ENCODE assay signal across 18 cellular contexts in genomic region chr7:158121441-158122045, GRCh38.
A peak's percentile ranks its signal among the peaks of the same experiment; 100 is the strongest.
DNase-seq lines count a peak whose midpoint lies in the region; TF ChIP-seq lines count a peak whose summit lies in the region.
"Had no signal": no experiment of that assay in that cellular context is flagged by ENCODE, and none has a peak within 500 bp of the region (broad histone marks: within the 10 kb centered on the region; RNA-seq: fewer than 3 reads in every experiment).

No MANE protein-coding gene starts in this region.

- H3K4me1 ChIP-seq in osteoblast (ENCODE audit: insufficient read depth, low read length) (no peaks in the 10 kb centered on the region), spleen (no peaks in the 10 kb centered on the region), SK-N-SH (ENCODE audit: control insufficient read depth in 1 of 2, insufficient read depth in 2 of 2, low read depth in 1 of 2, low read length in 1 of 2) (no peaks in the 10 kb centered on the region)
- H3K4me1 ChIP-seq: BE2C had no signal

- CTCF ChIA-PET in SK-N-SH (lab: Yijun Ruan, JAX): no interaction called here
- CTCF ChIA-PET in activated naive CD4-positive, alpha-beta T cell treated with anti-CD3 and anti-CD28 coated beads, Interleukin-2, amount 10 ng/mL, durations not matched to agents 7 days and 5 days (lab: Charles Lee): no interaction called here

- no peak for TF ChIP-seq RAD21 in SK-N-SH (IDR thresholded peaks at IDR 0.05; ENCODE audit: low read length)

- POLR2A ChIA-PET in SK-N-SH (lab: Yijun Ruan, JAX): no interaction called here

- WGBS in spleen, 5 donors: 72 to 79% (median 76%) methylated on average over 8 to 11 of the region's 11 CpGs
- WGBS in SK-N-SH (ENCODE audit: low lambda C conversion rate): 23% methylated on average over 11 of the region's 11 CpGs

- no peak overlapping the region for H3K4me3 Mint-ChIP-seq in activated naive CD4-positive, alpha-beta T cell treated with anti-CD3 and anti-CD28 coated beads, Interleukin-2, amount 10 ng/mL, durations not matched to agents 7 days and 5 days
- H3K4me3 Mint-ChIP-seq: CD4-positive, CD25-positive, alpha-beta regulatory T cell; CD8-positive, alpha-beta memory T cell; H9 had no signal

- no peak for TF ChIP-seq POLR2A in spleen (IDR thresholded peaks at IDR 0.05)

- H2AFZ ChIP-seq in osteoblast (ENCODE audit: low read length): no peak overlapping the region
- H2AFZ ChIP-seq in SK-N-SH (ENCODE audit: low read depth): no peak overlapping the region

- H3K36me3 ChIP-seq in osteoblast (ENCODE audit: insufficient read depth, low read length) (no peaks in the 10 kb centered on the region), spleen (no peaks in the 10 kb centered on the region), SK-N-SH (replicated peaks in 1 of 2; ENCODE audit: control insufficient read depth in 1 of 2, insufficient read depth in 2 of 2, low read length in 1 of 2) (no peaks in the 10 kb centered on the region)
- H3K36me3 ChIP-seq: BE2C had no signal

- H3K27me3 Mint-ChIP-seq in activated naive CD4-positive, alpha-beta T cell treated with anti-CD3 and anti-CD28 coated beads, Interleukin-2, amount 10 ng/mL, durations not matched to agents 7 days and 5 days: no peaks in the 10 kb centered on the region
- H3K27me3 Mint-ChIP-seq: CD4-positive, CD25-positive, alpha-beta regulatory T cell had no signal

- H3K9ac ChIP-seq in SK-N-SH: no peak overlapping the region

- H3F3A ChIP-seq in SK-N-SH (replicated peaks; ENCODE audit: insufficient read depth): no peaks in the 10 kb centered on the region

- H3K27me3 ChIP-seq in osteoblast (ENCODE audit: insufficient read depth, low read length) (no peaks in the 10 kb centered on the region), spleen (replicated peaks in 1 of 7) (no peaks in the 10 kb centered on the region), SK-N-SH (ENCODE audit: insufficient read depth) (no peaks in the 10 kb centered on the region)
- H3K27me3 ChIP-seq: BE2C had no signal

- peaks cover 48% of the 10 kb centered on the region for H3K9me3 Mint-ChIP-seq in activated naive CD4-positive, alpha-beta T cell treated with anti-CD3 and anti-CD28 coated beads, Interleukin-2, amount 10 ng/mL, durations not matched to agents 7 days and 5 days

- no peak overlapping the region for H3K27ac Mint-ChIP-seq in activated naive CD4-positive, alpha-beta T cell treated with anti-CD3 and anti-CD28 coated beads, Interleukin-2, amount 10 ng/mL, durations not matched to agents 7 days and 5 days
- H3K27ac Mint-ChIP-seq: CD4-positive, CD25-positive, alpha-beta regulatory T cell; CD8-positive, alpha-beta memory T cell; H9 had no signal

- H3K4me3 ChIP-seq in iPS-18c (ENCODE audit: insufficient read depth, low read depth, low read length) (peak overlapping the region; percentile 15; the same call in 1 of the 2 replicates), osteoblast (ENCODE audit: insufficient read depth, low read length) (no peak overlapping the region), spleen (no peak overlapping the region), SK-N-SH (ENCODE audit: low read depth in 2 of 2, low read length in 1 of 2) (no peak overlapping the region)
- H3K4me3 ChIP-seq: GM12878 had no signal

- H3K4me2 ChIP-seq in osteoblast (ENCODE audit: insufficient read depth, low read length) (no peak overlapping the region), SK-N-SH (no peak overlapping the region)

- no peaks in the 10 kb centered on the region for H3K79me2 ChIP-seq in osteoblast (ENCODE audit: insufficient read depth, low read length)
- no peaks in the 10 kb centered on the region for H3K79me2 ChIP-seq in SK-N-SH (ENCODE audit: insufficient read depth)

- H3K9me3 ChIP-seq in iPS-18c (ENCODE audit: control insufficient read depth, insufficient read depth, low read length) (peaks cover 44% of the 10 kb centered on the region), osteoblast (ENCODE audit: low read depth, low read length) (peaks cover under 1% of the 10 kb centered on the region), spleen (peaks cover 13 to 93% (median 55%) of the 10 kb centered on the region in 8 donors), SK-N-SH (peaks cover 12% of the 10 kb centered on the region; the same call in 1 of the 2 replicates)
- H3K9me3 ChIP-seq: BE2C had no signal

- no peak for TF ChIP-seq EP300 in SK-N-SH (IDR thresholded peaks at IDR 0.05; ENCODE audit: borderline replicate concordance in 1 of 2, low read depth in 1 of 2, low read length in 1 of 2)

- peak; percentile 19 for DNase-seq in osteoblast (ENCODE audit: insufficient read length, low spot score, missing footprints)
- DNase-seq in spleen: peak; percentile 35
- DNase-seq in SK-N-SH: no peak
- DNase-seq in activated naive CD4-positive, alpha-beta T cell treated with anti-CD3 and anti-CD28 coated beads, Interleukin-2, amount 10 ng/mL, durations not matched to agents 7 days and 5 days: no peak
- DNase-seq in iPS-NIHi7 (ENCODE audit: extremely low spot score): no peak
- DNase-seq: ACHN; BE2C; C1 segment of cervical spinal cord; CD4-positive, CD25-positive, alpha-beta regulatory T cell; COR-L47; DMS 273 treated with DMSO at 0.1 percent for 48 hours; DMS53; DND-41; EL; H9 had no signal

- H4K20me1 ChIP-seq in osteoblast (ENCODE audit: insufficient read depth, low read length) (no peaks in the 10 kb centered on the region), SK-N-SH (ENCODE audit: insufficient read depth) (no peaks in the 10 kb centered on the region)

- no peak overlapping the region for H3K27ac ChIP-seq in osteoblast (ENCODE audit: low read depth, low read length)
- no peak overlapping the region for H3K27ac ChIP-seq in spleen
- H3K27ac ChIP-seq in SK-N-SH (ENCODE audit: low read depth in 2 of 2, low read length in 1 of 2): no peak overlapping the region

- intact Hi-C loops in spleen (cut with DNase I; ENCODE audit: low total_unique reads): no loop called here

- H3K36me3 Mint-ChIP-seq in activated naive CD4-positive, alpha-beta T cell treated with anti-CD3 and anti-CD28 coated beads, Interleukin-2, amount 10 ng/mL, durations not matched to agents 7 days and 5 days: no peaks in the 10 kb centered on the region
- H3K36me3 Mint-ChIP-seq: CD4-positive, CD25-positive, alpha-beta regulatory T cell; CD8-positive, alpha-beta memory T cell had no signal

- no peaks in the 10 kb centered on the region for H3K4me1 Mint-ChIP-seq in activated naive CD4-positive, alpha-beta T cell treated with anti-CD3 and anti-CD28 coated beads, Interleukin-2, amount 10 ng/mL, durations not matched to agents 7 days and 5 days
- H3K4me1 Mint-ChIP-seq: CD4-positive, CD25-positive, alpha-beta regulatory T cell; CD8-positive, alpha-beta memory T cell; H9 had no signal

- no peaks in the 10 kb centered on the region for H3K9me2 ChIP-seq in SK-N-SH

- no peak for TF ChIP-seq CTCF in osteoblast (IDR thresholded peaks at IDR 0.05; ENCODE audit: extremely low read depth, low read depth, low read length)
- TF ChIP-seq CTCF in spleen (IDR thresholded peaks at IDR 0.05 in 8 of 11, conservative IDR thresholded peaks at IDR 0.05 in 3 of 11): no peak
- no peak for TF ChIP-seq CTCF in SK-N-SH (IDR thresholded peaks at IDR 0.05)

TF ChIP-seq in SK-N-SH, 30 proteins besides CTCF, POLR2A, EP300 and RAD21 (continues in another document):
- TF ChIP-seq ZBTB33 (IDR thresholded peaks at IDR 0.05; ENCODE audit: borderline replicate concordance, low read depth): no peak
- no peak for TF ChIP-seq RFX5 (IDR thresholded peaks at IDR 0.05; ENCODE audit: low read length)
- no peak for TF ChIP-seq FOSL2 (IDR thresholded peaks at IDR 0.05; ENCODE audit: borderline replicate concordance, low read depth)
- no peak for TF ChIP-seq SIN3A (IDR thresholded peaks at IDR 0.05; ENCODE audit: borderline replicate concordance, low read depth, low read length)
- TF ChIP-seq MAX (IDR thresholded peaks at IDR 0.05; ENCODE audit: low read depth): no peak
- TF ChIP-seq RXRA (IDR thresholded peaks at IDR 0.05; ENCODE audit: borderline replicate concordance, low read depth): no peak
- no peak for TF ChIP-seq POLR2AphosphoS5 (IDR thresholded peaks at IDR 0.05; ENCODE audit: low read depth, low read length)
- no peak for TF ChIP-seq IRF3 (IDR thresholded peaks at IDR 0.05; ENCODE audit: low read depth, low read length)

Comparison
In these comparisons a context has a peak if more than half of its experiments do, and no peak if none do; other contexts are left out.
1. DNase-seq: peak in osteoblast (single experiment) and spleen (single experiment); none in SK-N-SH (single experiment), activated naive CD4-positive, alpha-beta T cell treated with anti-CD3 and anti-CD28 coated beads, Interleukin-2, amount 10 ng/mL, durations not matched to agents 7 days and 5 days (single experiment) and iPS-NIHi7 (single experiment).